Comparison of ENCODE assay signal across 21 cellular contexts in the genomic region with DNA sequence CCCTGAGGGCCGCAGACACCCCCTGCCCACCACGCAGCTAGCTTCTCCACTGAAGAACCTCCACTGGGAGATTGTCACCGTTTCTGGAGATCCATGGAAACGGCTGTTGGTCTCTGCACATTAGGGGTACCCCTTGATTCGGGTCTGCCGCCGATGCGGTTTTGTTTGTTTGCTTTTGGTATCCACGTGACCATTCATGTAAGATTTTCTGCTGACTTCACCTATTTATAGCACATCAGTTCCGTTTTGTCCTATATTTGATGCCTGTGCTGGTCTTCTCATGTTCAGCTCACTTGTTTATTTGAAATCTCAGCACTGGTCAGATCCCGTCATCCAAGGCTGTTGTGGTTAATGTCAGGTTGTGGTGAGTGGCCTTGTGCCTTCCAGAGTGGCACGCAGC. TPM values are rescaled to one million over a fixed set of nuclear protein-coding genes. Genes with fewer than 3 reads are reported as not detected.
DNase-seq lines count a peak whose midpoint lies in the region; ATAC-seq, FAIRE-seq and TF ChIP-seq lines count a peak whose summit lies in the region.
"Had no signal": no experiment of that assay in that cellular context is flagged by ENCODE, and none has a peak within 500 bp of the region (broad histone marks: within the 10 kb centered on the region; RNA-seq: fewer than 3 reads in every experiment).

No MANE protein-coding gene starts in this region.

- peaks cover 78% of the 10 kb centered on the region for H3K79me2 ChIP-seq in osteoblast (ENCODE audit: insufficient read depth, low read length)

- H3K18ac ChIP-seq in IMR-90 (ENCODE audit: low read depth, low read length): no peak overlapping the region

- no peak overlapping the region for H3K23ac ChIP-seq in IMR-90 (ENCODE audit: low read depth, low read length)

- H2AK9ac ChIP-seq in IMR-90 (replicated peaks; ENCODE audit: low read depth, low read length, poor library complexity): no peak overlapping the region

- CTCF ChIA-PET in A549 (lab: Yijun Ruan, JAX): interaction anchor here (1.4 to 2.8 kb wide), 2 partner anchors 16 to 72 kb away, joined by 3 to 9 read pairs; a partner anchor contains a TSS
- CTCF ChIA-PET in IMR-90 (lab: Yijun Ruan, JAX): no interaction called here
- CTCF ChIA-PET in activated CD8-positive, alpha-beta T cell treated with anti-CD3 and anti-CD28 coated beads for 36 hours (lab: Charles Lee): no interaction called here

- no peak overlapping the region for H4K5ac ChIP-seq in IMR-90 (ENCODE audit: low read depth, low read length)

- no peak for DNase-seq in A549 (ENCODE audit: low read depth in 1 of 2, low spot score in 1 of 2)
- no peak for DNase-seq in IMR-90
- DNase-seq in endothelial cell (ENCODE audit: low spot score): no peak
- peak; percentile 64 for DNase-seq in osteoblast (ENCODE audit: insufficient read length, low spot score, missing footprints)
- no peak for DNase-seq in activated CD8-positive, alpha-beta T cell treated with anti-CD3 and anti-CD28 coated beads for 36 hours
- DNase-seq in C1 segment of cervical spinal cord (lab: John Stamatoyannopoulos, UW): no peak
- DNase-seq in DMS53 (lab: John Stamatoyannopoulos, UW): no peak
- DNase-seq: 8988T; Calu3; CD4-positive, alpha-beta memory T cell; COR-L47; EL; GDM1; GM23248; H7; HCEC 1CT had no signal

- POLR2A ChIA-PET in A549 (lab: Yijun Ruan, JAX) (no interaction called here), IMR-90 (lab: Charles Lee; ENCODE audit: unreplicated experiment) (no interaction called here)
- POLR2A ChIA-PET in activated CD8-positive, alpha-beta T cell treated with anti-CD3 and anti-CD28 coated beads for 36 hours (lab: Charles Lee): no interaction called here

- in situ Hi-C loops in IMR-90 (cut with MboI; ENCODE audit: low sequenced_read_pairs): no loop called here

- H3K14ac ChIP-seq in IMR-90 (replicated peaks; ENCODE audit: low read depth, low read length): no peak overlapping the region

- TF ChIP-seq RAD21 in A549 (conservative IDR thresholded peaks at IDR 0.05 in 1 of 2, IDR thresholded peaks at IDR 0.05 in 1 of 2) (no peak), IMR-90 (IDR thresholded peaks at IDR 0.05; ENCODE audit: low read length) (no peak)

- dilution Hi-C loops in IMR-90 (cut with HindIII; ENCODE audit: low sequenced_read_pairs, unreplicated experiment): no loop called here

- peaks cover 4% of the 10 kb centered on the region for H3K9me1 ChIP-seq in IMR-90 (ENCODE audit: insufficient read depth, low read length)

- peaks cover 5% of the 10 kb centered on the region for H3K4me1 Mint-ChIP-seq in endothelial cell (ENCODE audit: unreplicated experiment)
- H3K4me1 Mint-ChIP-seq in activated CD8-positive, alpha-beta T cell treated with anti-CD3 and anti-CD28 coated beads for 36 hours (ENCODE audit: low read depth): peaks cover 3% of the 10 kb centered on the region
- H3K4me1 Mint-ChIP-seq: B cell had no signal

- ATAC-seq in A549 (no peak), IMR-90 (ENCODE audit: low read depth) (no peak)
- no peak for ATAC-seq in activated CD8-positive, alpha-beta T cell treated with anti-CD3 and anti-CD28 coated beads for 36 hours
- ATAC-seq: GM12878 had no signal

- peaks cover 56% of the 10 kb centered on the region for H3K36me3 Mint-ChIP-seq in endothelial cell (ENCODE audit: low read depth, unreplicated experiment)
- peaks cover 22% of the 10 kb centered on the region for H3K36me3 Mint-ChIP-seq in activated CD8-positive, alpha-beta T cell treated with anti-CD3 and anti-CD28 coated beads for 36 hours (ENCODE audit: low read depth)

- H4K8ac ChIP-seq in IMR-90 (ENCODE audit: low read depth in 2 of 2, low read length in 2 of 2): no peak overlapping the region

- H2BK15ac ChIP-seq in IMR-90 (ENCODE audit: low read depth, low read length): no peak overlapping the region

- no peaks in the 10 kb centered on the region for H3K9me3 Mint-ChIP-seq in endothelial cell (ENCODE audit: unreplicated experiment)
- no peaks in the 10 kb centered on the region for H3K9me3 Mint-ChIP-seq in activated CD8-positive, alpha-beta T cell treated with anti-CD3 and anti-CD28 coated beads for 36 hours
- H3K9me3 Mint-ChIP-seq: CD4-positive, alpha-beta memory T cell had no signal

- H3K4me2 ChIP-seq in A549: no peak overlapping the region
- no peak overlapping the region for H3K4me2 ChIP-seq in IMR-90 (ENCODE audit: low read depth, low read length)
- H3K4me2 ChIP-seq in osteoblast (ENCODE audit: insufficient read depth, low read length): no peak overlapping the region
- H3K4me2 ChIP-seq: BLaER1 had no signal

- H2BK20ac ChIP-seq in IMR-90 (ENCODE audit: low read depth, low read length): no peak overlapping the region

- 96% methylated on average over 12 of the region's 12 CpGs for WGBS in A549 (ENCODE audit: missing lambda C conversion rate)
- 100% methylated on average over 3 of the region's 12 CpGs; no CpG with 5 or more reads in 1 of the 2 experiments for WGBS in IMR-90 (ENCODE audit: extremely low coverage in 2 of 2, insufficient read length in 1 of 2), 2 experiments

- no peak overlapping the region for H3K9ac ChIP-seq in IMR-90 (ENCODE audit: low read depth, low read length)
- H3K9ac ChIP-seq: BLaER1, GM23248 had no signal

- H3K56ac ChIP-seq in IMR-90 (ENCODE audit: extremely low read depth, insufficient read depth, low read length): no peak overlapping the region

- intact Hi-C loops in IMR-90 (cut with micrococcal nuclease): no loop called here
- intact Hi-C loops in activated CD8-positive, alpha-beta T cell treated with anti-CD3 and anti-CD28 coated beads for 36 hours (cut with micrococcal nuclease): no loop called here

- H3K27ac ChIP-seq in A549 (no peak overlapping the region), IMR-90 (ENCODE audit: insufficient read depth, low read length) (no peak overlapping the region), osteoblast (ENCODE audit: low read depth, low read length) (no peak overlapping the region)
- H3K27ac ChIP-seq: GM23248 had no signal

- H3K36me3 ChIP-seq in IMR-90 (ENCODE audit: control insufficient read depth, insufficient read depth, low read length) (peaks cover 69% of the 10 kb centered on the region), osteoblast (ENCODE audit: insufficient read depth, low read length) (peaks cover 59% of the 10 kb centered on the region)

- H2AFZ ChIP-seq in IMR-90 (replicated peaks; ENCODE audit: low read length, poor library complexity) (no peak overlapping the region), osteoblast (ENCODE audit: low read length) (no peak overlapping the region)
- H2AFZ ChIP-seq: GM23248 had no signal

- H3K9me3 ChIP-seq in A549: no peaks in the 10 kb centered on the region
- no peaks in the 10 kb centered on the region for H3K9me3 ChIP-seq in IMR-90 (ENCODE audit: control insufficient read depth, insufficient read depth, low read length)
- H3K9me3 ChIP-seq in osteoblast (ENCODE audit: low read depth, low read length): no peaks in the 10 kb centered on the region
- H3K9me3 ChIP-seq: BLaER1 had no signal

- no peak overlapping the region for H3K4me3 ChIP-seq in A549
- no peak overlapping the region for H3K4me3 ChIP-seq in IMR-90 (ENCODE audit: insufficient read depth, low read depth, low read length)
- H3K4me3 ChIP-seq in osteoblast (ENCODE audit: insufficient read depth, low read length): no peak overlapping the region
- H3K4me3 ChIP-seq: BLaER1, GM12878, GM23248 had no signal

- H4K91ac ChIP-seq in IMR-90 (ENCODE audit: insufficient read depth, low read depth, low read length): no peak overlapping the region

- no TSS peak for BruUV-seq in IMR-90 (replicated peaks; lab: Mats Ljungman, UMichigan)

- no peaks in the 10 kb centered on the region for H3K27me3 ChIP-seq in IMR-90 (ENCODE audit: control insufficient read depth, insufficient read depth, low read length)
- no peaks in the 10 kb centered on the region for H3K27me3 ChIP-seq in osteoblast (ENCODE audit: insufficient read depth, low read length)
- H3K27me3 ChIP-seq: BLaER1 had no signal

- TF ChIP-seq EP300 in A549 (IDR thresholded peaks at IDR 0.05): no peak

- H3K4ac ChIP-seq in IMR-90 (ENCODE audit: low read depth, low read length): no peak overlapping the region

- FAIRE-seq in A549 (lab: Jason Lieb, UNC): no peak
- FAIRE-seq: GM12878, GM19239, H1 had no signal

- no peak overlapping the region for H2BK120ac ChIP-seq in IMR-90 (ENCODE audit: low read depth, low read length)

- TF ChIP-seq CTCF in A549 (IDR thresholded peaks at IDR 0.05): no peak
- TF ChIP-seq CTCF in IMR-90 (conservative IDR thresholded peaks at IDR 0.05; ENCODE audit: low read depth, low read length): no peak
- no peak for TF ChIP-seq CTCF in endothelial cell (IDR thresholded peaks at IDR 0.05; ENCODE audit: unreplicated experiment)
- TF ChIP-seq CTCF in osteoblast (IDR thresholded peaks at IDR 0.05; ENCODE audit: extremely low read depth, low read depth, low read length): no peak
- TF ChIP-seq CTCF in activated CD8-positive, alpha-beta T cell treated with anti-CD3 and anti-CD28 coated beads for 36 hours (IDR thresholded peaks at IDR 0.05): no peak

- H3K27ac Mint-ChIP-seq in endothelial cell (ENCODE audit: unreplicated experiment): no peak overlapping the region
- H3K27ac Mint-ChIP-seq in activated CD8-positive, alpha-beta T cell treated with anti-CD3 and anti-CD28 coated beads for 36 hours: no peak overlapping the region
- H3K27ac Mint-ChIP-seq: B cell; CD4-positive, alpha-beta memory T cell had no signal

- H3K27me3 Mint-ChIP-seq in endothelial cell (ENCODE audit: unreplicated experiment): peaks cover 4% of the 10 kb centered on the region
- no peaks in the 10 kb centered on the region for H3K27me3 Mint-ChIP-seq in activated CD8-positive, alpha-beta T cell treated with anti-CD3 and anti-CD28 coated beads for 36 hours
- H3K27me3 Mint-ChIP-seq: B cell; CD4-positive, alpha-beta memory T cell had no signal

- TF ChIP-seq POLR2A in A549 (IDR thresholded peaks at IDR 0.05; ENCODE audit: low read length) (no peak), IMR-90 (IDR thresholded peaks at IDR 0.05; ENCODE audit: low read depth, low read length) (no peak)

- H3K4me1 ChIP-seq in A549: no peaks in the 10 kb centered on the region
- no peaks in the 10 kb centered on the region for H3K4me1 ChIP-seq in IMR-90 (ENCODE audit: control insufficient read depth, insufficient read depth, low read length)
- no peaks in the 10 kb centered on the region for H3K4me1 ChIP-seq in osteoblast (ENCODE audit: insufficient read depth, low read length)

- H3K79me1 ChIP-seq in IMR-90 (ENCODE audit: low read depth in 1 of 2, low read length in 2 of 2): peaks cover 24 to 80% of the 10 kb centered on the region in 2 experiments

- H4K20me1 ChIP-seq in IMR-90 (ENCODE audit: insufficient read depth, low read length) (peaks cover 81% of the 10 kb centered on the region), osteoblast (ENCODE audit: insufficient read depth, low read length) (peaks cover 56% of the 10 kb centered on the region)

- H2AK5ac ChIP-seq in IMR-90 (ENCODE audit: low read depth, low read length): no peak overlapping the region

- H2BK5ac ChIP-seq in IMR-90 (ENCODE audit: low read depth, low read length, poor library complexity, severe bottlenecking): no peak overlapping the region

- H3K4me3 Mint-ChIP-seq in endothelial cell (ENCODE audit: unreplicated experiment): peak overlapping the region; percentile 47
- H3K4me3 Mint-ChIP-seq in activated CD8-positive, alpha-beta T cell treated with anti-CD3 and anti-CD28 coated beads for 36 hours: no peak overlapping the region
- H3K4me3 Mint-ChIP-seq: B cell; CD4-positive, alpha-beta memory T cell had no signal

RNA-seq across cellular contexts. Expression of a gene that starts 21.1 kb away (rescaled TPM):
- 6.5 and 8.6 TPM in 2 replicates for polyA plus RNA-seq in A549 (2011; rRNA removed)
- polyA plus RNA-seq in A549 (2012; cell fraction: cytosol; rRNA removed): 8.2 and 9.4 TPM in 2 replicates
- polyA plus RNA-seq in A549 (2012; cell fraction: nucleus; rRNA removed): 29.2 and 33.3 TPM in 2 replicates
- 8.6 to 9.1 TPM (median 9.1 TPM) in 3 replicates for polyA plus RNA-seq in A549 (2017; fragmentation: RNase III; extraction: RNeasy Plus Mini Kit Qiagen cat#74134 plus additional on column Dnase treatment)
- polyA minus RNA-seq in A549 (2011; rRNA and poly(A)+ RNA removed): 11.3 and 11.6 TPM in 2 replicates
- 3.2 and 3.9 TPM in 2 replicates for total RNA-seq in IMR-90 (2012; rRNA removed)
- polyA plus RNA-seq in IMR-90 (2012; rRNA removed): 11.9 and 12.0 TPM in 2 replicates
- polyA plus RNA-seq in IMR-90 (2012; cell fraction: cytosol; rRNA removed): 5.1 and 9.1 TPM in 2 replicates
- 37.4 and 49.0 TPM in 2 replicates for polyA plus RNA-seq in IMR-90 (2012; cell fraction: nucleus; rRNA removed; ENCODE audit: low replicate concordance)
- total RNA-seq in endothelial cell (ENCODE audit: unreplicated experiment): 46.8 TPM
- 9.7 and 11.2 TPM in 2 replicates for total RNA-seq in osteoblast
- 10 to 100 TPM; 15.1 to 15.7 TPM for total RNA-seq in activated CD8-positive, alpha-beta T cell treated with anti-CD3 and anti-CD28 coated beads for 36 hours

RNA-seq across cellular contexts. Expression of a gene that starts 21.4 kb away (rescaled TPM):
- polyA plus RNA-seq in A549 (2011; rRNA removed): 6.8 and 6.9 TPM in 2 replicates
- 10.0 and 11.0 TPM in 2 replicates for polyA plus RNA-seq in A549 (2012; cell fraction: cytosol; rRNA removed)
- polyA plus RNA-seq in A549 (2012; cell fraction: nucleus; rRNA removed): 39.4 and 41.3 TPM in 2 replicates
- polyA plus RNA-seq in A549 (2017; fragmentation: RNase III; extraction: RNeasy Plus Mini Kit Qiagen cat#74134 plus additional on column Dnase treatment): 11.1 to 14.4 TPM (median 13.7 TPM) in 3 replicates
- polyA minus RNA-seq in A549 (2011; rRNA and poly(A)+ RNA removed): 18.5 and 20.5 TPM in 2 replicates
- 20.3 and 24.2 TPM in 2 replicates for total RNA-seq in IMR-90 (2012; rRNA removed)
- 8.4 and 9.2 TPM in 2 replicates for polyA plus RNA-seq in IMR-90 (2012; rRNA removed)
- 4.7 and 14.6 TPM in 2 replicates for polyA plus RNA-seq in IMR-90 (2012; cell fraction: cytosol; rRNA removed)
- polyA plus RNA-seq in IMR-90 (2012; cell fraction: nucleus; rRNA removed; ENCODE audit: low replicate concordance): 41.6 and 56.3 TPM in 2 replicates
- 39.9 TPM for total RNA-seq in endothelial cell (ENCODE audit: unreplicated experiment)
- 37.1 and 38.0 TPM in 2 replicates for total RNA-seq in osteoblast
- total RNA-seq in activated CD8-positive, alpha-beta T cell treated with anti-CD3 and anti-CD28 coated beads for 36 hours: 10 to 100 TPM; 12.0 to 12.1 TPM

RNA-seq across cellular contexts. Expression of a gene that starts 44.8 kb away (rescaled TPM):
- 91.6 and 97.6 TPM in 2 replicates for polyA plus RNA-seq in A549 (2011; rRNA removed)
- 85.5 and 90.9 TPM in 2 replicates for polyA plus RNA-seq in A549 (2012; cell fraction: cytosol; rRNA removed)
- 56.5 and 60.3 TPM in 2 replicates for polyA plus RNA-seq in A549 (2012; cell fraction: nucleus; rRNA removed)
- polyA plus RNA-seq in A549 (2017; fragmentation: RNase III; extraction: RNeasy Plus Mini Kit Qiagen cat#74134 plus additional on column Dnase treatment): 139 to 156 TPM (median 150 TPM) in 3 replicates
- polyA minus RNA-seq in A549 (2011; rRNA and poly(A)+ RNA removed): 47.2 and 50.9 TPM in 2 replicates
- 40.0 and 48.0 TPM in 2 replicates for total RNA-seq in IMR-90 (2012; rRNA removed)
- polyA plus RNA-seq in IMR-90 (2012; rRNA removed): 41.5 and 57.2 TPM in 2 replicates
- polyA plus RNA-seq in IMR-90 (2012; cell fraction: cytosol; rRNA removed): 19.0 and 44.4 TPM in 2 replicates
- polyA plus RNA-seq in IMR-90 (2012; cell fraction: nucleus; rRNA removed; ENCODE audit: low replicate concordance): 20.0 and 21.0 TPM in 2 replicates
- total RNA-seq in endothelial cell (ENCODE audit: unreplicated experiment): 180 TPM
- 22.8 and 26.2 TPM in 2 replicates for total RNA-seq in osteoblast
- total RNA-seq in activated CD8-positive, alpha-beta T cell treated with anti-CD3 and anti-CD28 coated beads for 36 hours: 10 to 100 TPM; 61.5 to 62.2 TPM
